ENCODE assay signal across 2 cellular contexts in genomic region chr1:31799196-31799894, GRCh38.
TF ChIP-seq lines count a peak whose summit lies in the region.

No MANE protein-coding gene starts in this region.

TF ChIP-seq in SK-N-SH treated with all-trans-retinoic acid at 6 μM for 48 hours, 23 proteins besides CTCF, POLR2A, EP300 and RAD21 (continued from another document):
- no peak for TF ChIP-seq CREB5 (CRISPR knock-in tag; IDR thresholded peaks at IDR 0.05; ENCODE audit: low read depth)
- no peak for TF ChIP-seq ZNF70 (CRISPR knock-in tag; IDR thresholded peaks at IDR 0.05)

TF ChIP-seq in HepG2, 621 proteins besides CTCF, POLR2A, EP300 and RAD21 (continued from another document):
- no peak for TF ChIP-seq ZNF570 (CRISPR knock-in tag; IDR thresholded peaks at IDR 0.05; ENCODE audit: borderline replicate concordance)
- TF ChIP-seq LCORL (IDR thresholded peaks at IDR 0.05) = no peak
- TF ChIP-seq LCORL (CRISPR knock-in tag; IDR thresholded peaks at IDR 0.05) = no peak
- no peak for TF ChIP-seq MTF1 (CRISPR knock-in tag; IDR thresholded peaks at IDR 0.05)
